Comparison of ENCODE assay signal across 19 cellular contexts in the genomic region with DNA sequence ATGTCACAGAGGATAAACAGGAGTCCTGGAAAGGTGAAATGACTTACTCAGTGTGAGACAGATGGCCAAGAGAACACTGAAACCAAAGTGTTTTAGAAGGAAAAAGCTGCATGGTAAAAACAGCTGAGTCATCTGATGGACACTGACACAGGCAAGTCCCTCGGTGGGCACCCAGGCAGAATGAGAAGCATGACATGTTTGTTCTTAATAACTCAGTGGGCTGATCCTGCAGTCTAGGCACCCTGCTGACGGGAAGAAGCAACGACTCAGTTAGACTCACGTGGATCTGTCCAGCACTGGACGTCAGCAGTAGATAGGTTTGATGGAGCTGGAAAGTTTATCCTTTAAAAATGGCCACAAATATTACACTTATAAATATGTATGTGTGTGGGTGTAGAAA.
DNase-seq lines count a peak whose midpoint lies in the region; ATAC-seq, FAIRE-seq and TF ChIP-seq lines count a peak whose summit lies in the region.
"Had no signal": no experiment of that assay in that cellular context is flagged by ENCODE, and none has a peak within 500 bp of the region (broad histone marks: within the 10 kb centered on the region; RNA-seq: fewer than 3 reads in every experiment).

No MANE protein-coding gene starts in this region.

- no peak for TF ChIP-seq POLR2A in H1 (IDR thresholded peaks at IDR 0.05; ENCODE audit: control extremely low read depth in 1 of 2, low read depth in 2 of 2, low read length in 2 of 2)

- no peak overlapping the region for H3K4me2 ChIP-seq in H1 (ENCODE audit: insufficient read depth in 1 of 2, low read depth in 2 of 2, low read length in 2 of 2)
- H3K4me2 ChIP-seq: BLaER1, KMS-11 had no signal

- H3K4me1 Mint-ChIP-seq in WTC11, result peaks cover 8% of the 10 kb centered on the region

- no peak for FAIRE-seq in H1 (lab: Jason Lieb, UNC)
- FAIRE-seq: GM12878 had no signal

- no peak overlapping the region for H3K18ac ChIP-seq in H1 (ENCODE audit: extremely low read depth, low read length)

- H3K14ac ChIP-seq in H1 (ENCODE audit: insufficient read length), result no peak overlapping the region

- H3K4me3 Mint-ChIP-seq in WTC11, result no peak overlapping the region

- no peak for TF ChIP-seq EP300 in H1 (IDR thresholded peaks at IDR 0.05; ENCODE audit: borderline replicate concordance in 1 of 2, low read depth in 2 of 2, low read length in 2 of 2)

- H3K9me3 Mint-ChIP-seq in WTC11, result no peaks in the 10 kb centered on the region; the same call in 1 of the 2 replicates

- H3K36me3 Mint-ChIP-seq in WTC11, result peaks cover 2% of the 10 kb centered on the region

- H3K36me3 ChIP-seq in H1 (ENCODE audit: control insufficient read depth in 2 of 4, insufficient read depth in 4 of 4, low read length in 3 of 4), result 0 out of 8 replicates have a peak, but pooled peaks cover 0 to 3% (median 0%) of the 10 kb centered on the region in 4 experiments
- H3K36me3 ChIP-seq: BLaER1, SJCRH30 had no signal

- H2BK20ac ChIP-seq in H1 (ENCODE audit: low read length), result no peak overlapping the region

- no peak overlapping the region for H2AK5ac ChIP-seq in H1 (ENCODE audit: low read depth, low read length)

- H3K4me3 ChIP-seq in H1 (ENCODE audit: extremely low read depth in 1 of 4, insufficient read depth in 2 of 4, low read depth in 3 of 4, low read length in 4 of 4), result no peak overlapping the region
- H3K4me3 ChIP-seq: BLaER1, GM12878, SJCRH30 had no signal

- no peak for TF ChIP-seq RAD21 in H1 (IDR thresholded peaks at IDR 0.05 in 1 of 2, conservative IDR thresholded peaks at IDR 0.05 in 1 of 2; ENCODE audit: low read depth in 2 of 2, low read length in 2 of 2)

- no peak overlapping the region for H4K91ac ChIP-seq in H1 (replicated peaks; ENCODE audit: insufficient read length, low read length)

- no peaks in the 10 kb centered on the region for H3K23me2 ChIP-seq in H1 (ENCODE audit: low read depth, low read length)

- no peak overlapping the region for H2BK12ac ChIP-seq in H1 (ENCODE audit: low read depth, low read length)

- 0 out of 2 replicates have a peak overlapping the region, but pooled peaks have one; percentile 37 for H3K27ac Mint-ChIP-seq in WTC11

- H2AFZ ChIP-seq in H1 (ENCODE audit: low read length), result no peak overlapping the region

- TF ChIP-seq CTCF in WTC11 (IDR thresholded peaks at IDR 0.05) (no peak), H1 (IDR thresholded peaks at IDR 0.05; ENCODE audit: control extremely low read depth in 1 of 3, insufficient read depth in 1 of 3, low read depth in 1 of 3, low read length in 3 of 3) (no peak)

- WGBS in H1 (ENCODE audit: extremely low coverage in 1 of 2, insufficient coverage in 1 of 2, insufficient read length in 1 of 2, insufficient replicate concordance in 2 of 2, low coverage in 1 of 2, low lambda C conversion rate in 2 of 2, missing lambda C conversion rate in 1 of 2), 2 experiments, result 95% methylated on average over 5 of the region's 5 CpGs; no CpG with 5 or more reads in 1 of the 2 experiments

- DNase-seq in HT1080 (ENCODE audit: low read depth) (peak; percentile 13), WTC11 (ENCODE audit: low spot score) (no peak), H1 (ENCODE audit: low read depth in 1 of 2, low spot score in 2 of 2) (no peak), retina (peak; percentile 49), SIG-M5 treated with dmso at 0.1 percent for 504 hours (lab: John Stamatoyannopoulos, UW; ENCODE audit: unreplicated experiment) (no peak), NCI-H2196 treated with DMSO at 0.1 percent for 48 hours (lab: John Stamatoyannopoulos, UW; ENCODE audit: unreplicated experiment) (no peak)
- DNase-seq: NCI-H1417, NCI-H1930, NCI-H2171, NCI-H510A, NCI-H82, RPMI8226, SJCRH30, SW 1271 had no signal

- no peak overlapping the region for H2BK5ac ChIP-seq in H1 (ENCODE audit: low read depth, low read length)

- H4K20me1 ChIP-seq in H1 (replicated peaks in 1 of 2; ENCODE audit: control insufficient read depth in 1 of 2, insufficient read depth in 2 of 2, low read length in 2 of 2), result no peaks in the 10 kb centered on the region
- H4K20me1 ChIP-seq: BLaER1 had no signal

- ATAC-seq in WTC11 (no peak), HG02623 (IDR thresholded peaks at IDR 0.05; ENCODE audit: unreplicated experiment) (no peak)
- ATAC-seq: GM12878 had no signal

- H4K8ac ChIP-seq in H1 (ENCODE audit: extremely low read depth, insufficient read depth, low read length), result no peak overlapping the region

- no peaks in the 10 kb centered on the region for H3K79me1 ChIP-seq in H1 (ENCODE audit: low read depth, low read length)

- no peak overlapping the region for H3K27ac ChIP-seq in H1 (ENCODE audit: low read depth, low read length)
- H3K27ac ChIP-seq: BLaER1, HL-60, KMS-11, SJCRH30 had no signal

- no peaks in the 10 kb centered on the region for H3K4me1 ChIP-seq in H1 (replicated peaks in 1 of 4; ENCODE audit: control insufficient read depth in 3 of 4, insufficient read depth in 4 of 4, low read length in 3 of 4)
- H3K4me1 ChIP-seq: BLaER1, SJCRH30 had no signal

- H3K27me3 Mint-ChIP-seq in WTC11 (ENCODE audit: low read depth), result no peaks in the 10 kb centered on the region

- H3K4ac ChIP-seq in H1 (replicated peaks; ENCODE audit: insufficient read length, low read depth, low read length), result no peak overlapping the region

- H3K9ac ChIP-seq in H1 (replicated peaks in 1 of 4; ENCODE audit: extremely low read depth in 1 of 4, low read depth in 3 of 4, low read length in 3 of 4), result no peak overlapping the region
- H3K9ac ChIP-seq: BLaER1, KMS-11 had no signal

- no peaks in the 10 kb centered on the region for H3K9me3 ChIP-seq in H1 (ENCODE audit: insufficient read depth in 2 of 2, low read depth in 1 of 2, low read length in 1 of 2)
- H3K9me3 ChIP-seq: BLaER1, SJCRH30 had no signal

- H3K23ac ChIP-seq in H1 (ENCODE audit: insufficient read length), result no peak overlapping the region

- CTCF ChIA-PET in WTC11 (lab: Charles Lee) (no interaction called here), H1 (lab: Charles Lee; ENCODE audit: partially characterized antibody) (interaction anchor here (0.9 kb wide), 1 partner anchor 144 kb away, joined by 4 read pairs; no protein-coding TSS in a partner anchor)

- no peak overlapping the region for H4K5ac ChIP-seq in H1 (ENCODE audit: insufficient read length, low read depth, low read length)

- no peaks in the 10 kb centered on the region for H3K79me2 ChIP-seq in H1 (ENCODE audit: control insufficient read depth in 1 of 2, insufficient read depth in 2 of 2, low read length in 2 of 2)

- no peaks in the 10 kb centered on the region for H3K27me3 ChIP-seq in H1 (replicated peaks in 1 of 4; ENCODE audit: control insufficient read depth in 3 of 4, extremely low read depth in 1 of 4, insufficient read depth in 3 of 4, low read length in 3 of 4)
- H3K27me3 ChIP-seq: BLaER1, SJCRH30 had no signal

- H2BK120ac ChIP-seq in H1 (replicated peaks; ENCODE audit: low read depth, low read length), result no peak overlapping the region

- H3K56ac ChIP-seq in H1 (replicated peaks; ENCODE audit: insufficient read length, low read depth, low read length), result no peak overlapping the region

- POLR2A ChIA-PET in WTC11 (lab: Charles Lee) (no interaction called here), H1 (lab: Charles Lee; ENCODE audit: partially characterized antibody) (interaction anchor here (0.6 kb wide), 1 partner anchor 74 kb away, joined by 3 read pairs; no protein-coding TSS in a partner anchor)

- no peak overlapping the region for H2BK15ac ChIP-seq in H1 (ENCODE audit: low read length)

TF ChIP-seq in WTC11, 78 proteins besides CTCF, POLR2A, EP300 and RAD21 (continues in another document):
- no peak for TF ChIP-seq ATF6 (CRISPR knock-in tag; IDR thresholded peaks at IDR 0.05)
- no peak for TF ChIP-seq ZNF121 (CRISPR knock-in tag; IDR thresholded peaks at IDR 0.05)
- TF ChIP-seq SOX15 (CRISPR knock-in tag; IDR thresholded peaks at IDR 0.05), result no peak
- no peak for TF ChIP-seq CREB1 (CRISPR knock-in tag; IDR thresholded peaks at IDR 0.05)
- no peak for TF ChIP-seq CREM (CRISPR knock-in tag; IDR thresholded peaks at IDR 0.05)

TF ChIP-seq in H1, 55 proteins besides CTCF, POLR2A, EP300 and RAD21:
- TF ChIP-seq BACH1 (IDR thresholded peaks at IDR 0.05; ENCODE audit: low read length) (peak; percentile 49; the same call in 1 of the 2 replicates), SUZ12 (IDR thresholded peaks at IDR 0.05; ENCODE audit: low read length) (no peak), SRF (IDR thresholded peaks at IDR 0.05; ENCODE audit: low read depth, low read length) (no peak)

Comparison
In these comparisons a context has a peak if more than half of its experiments do, and no peak if none do; other contexts are left out.
1. DNase-seq: peak in HT1080 (single experiment) and retina (single experiment); none in WTC11 (single experiment), H1 (0 of 2), SIG-M5 treated with dmso at 0.1 percent for 504 hours (single experiment) and NCI-H2196 treated with DMSO at 0.1 percent for 48 hours (single experiment).